ENCODE assay signal across 1 cellular context in genomic region chr2:206253125-206253787, GRCh38.
TF ChIP-seq lines count a peak whose summit lies in the region.

No MANE protein-coding gene starts in this region.

TF ChIP-seq in H1, 55 proteins besides CTCF, POLR2A, EP300 and RAD21:
- TF ChIP-seq SUZ12 (IDR thresholded peaks at IDR 0.05; ENCODE audit: low read length) (peak; percentile 86), EZH2 (IDR thresholded peaks at IDR 0.05; ENCODE audit: low read depth, low read length, severe bottlenecking) (peak; percentile 82), RBBP5 (IDR thresholded peaks at IDR 0.05; ENCODE audit: borderline replicate concordance, low read depth, low read length) (no peak), JUND (IDR thresholded peaks at IDR 0.05; ENCODE audit: low read length) (no peak), E2F6 (IDR thresholded peaks at IDR 0.05) (no peak)
TF ChIP-seq in H1: peak in this region for 2.
